Comparison of ENCODE assay signal across 1 cellular context in the genomic region with DNA sequence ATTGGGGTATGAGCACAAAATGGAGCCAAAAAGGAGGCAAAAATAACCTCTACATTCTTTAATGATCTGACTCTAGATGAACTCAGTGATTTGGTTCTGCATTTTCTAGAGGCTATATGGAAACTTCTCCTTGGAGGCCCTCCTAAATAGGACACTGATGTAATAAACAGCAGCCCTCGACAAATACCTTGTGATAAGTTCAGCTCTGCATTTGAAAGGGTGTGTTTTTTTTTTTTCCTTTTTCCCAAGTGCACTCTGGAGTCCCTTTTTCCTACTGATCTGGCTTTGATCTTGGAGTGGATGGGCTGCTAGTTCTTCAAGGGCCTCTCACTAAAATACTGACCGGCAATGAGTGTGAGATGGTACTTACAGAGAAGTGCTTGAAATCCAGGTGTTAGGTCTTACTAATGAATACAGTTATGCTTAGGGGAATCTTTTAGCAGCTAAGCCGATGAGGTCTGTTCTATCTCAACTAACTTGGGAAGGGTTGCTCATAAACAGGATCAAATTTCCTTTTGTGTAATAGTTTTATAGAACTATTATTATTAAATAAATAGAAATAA.
TF ChIP-seq lines count a peak whose summit lies in the region.

No MANE protein-coding gene starts in this region.

TF ChIP-seq in WTC11, 78 proteins besides CTCF, POLR2A, EP300 and RAD21 (continued from another document):
- TF ChIP-seq, protein P1, sequence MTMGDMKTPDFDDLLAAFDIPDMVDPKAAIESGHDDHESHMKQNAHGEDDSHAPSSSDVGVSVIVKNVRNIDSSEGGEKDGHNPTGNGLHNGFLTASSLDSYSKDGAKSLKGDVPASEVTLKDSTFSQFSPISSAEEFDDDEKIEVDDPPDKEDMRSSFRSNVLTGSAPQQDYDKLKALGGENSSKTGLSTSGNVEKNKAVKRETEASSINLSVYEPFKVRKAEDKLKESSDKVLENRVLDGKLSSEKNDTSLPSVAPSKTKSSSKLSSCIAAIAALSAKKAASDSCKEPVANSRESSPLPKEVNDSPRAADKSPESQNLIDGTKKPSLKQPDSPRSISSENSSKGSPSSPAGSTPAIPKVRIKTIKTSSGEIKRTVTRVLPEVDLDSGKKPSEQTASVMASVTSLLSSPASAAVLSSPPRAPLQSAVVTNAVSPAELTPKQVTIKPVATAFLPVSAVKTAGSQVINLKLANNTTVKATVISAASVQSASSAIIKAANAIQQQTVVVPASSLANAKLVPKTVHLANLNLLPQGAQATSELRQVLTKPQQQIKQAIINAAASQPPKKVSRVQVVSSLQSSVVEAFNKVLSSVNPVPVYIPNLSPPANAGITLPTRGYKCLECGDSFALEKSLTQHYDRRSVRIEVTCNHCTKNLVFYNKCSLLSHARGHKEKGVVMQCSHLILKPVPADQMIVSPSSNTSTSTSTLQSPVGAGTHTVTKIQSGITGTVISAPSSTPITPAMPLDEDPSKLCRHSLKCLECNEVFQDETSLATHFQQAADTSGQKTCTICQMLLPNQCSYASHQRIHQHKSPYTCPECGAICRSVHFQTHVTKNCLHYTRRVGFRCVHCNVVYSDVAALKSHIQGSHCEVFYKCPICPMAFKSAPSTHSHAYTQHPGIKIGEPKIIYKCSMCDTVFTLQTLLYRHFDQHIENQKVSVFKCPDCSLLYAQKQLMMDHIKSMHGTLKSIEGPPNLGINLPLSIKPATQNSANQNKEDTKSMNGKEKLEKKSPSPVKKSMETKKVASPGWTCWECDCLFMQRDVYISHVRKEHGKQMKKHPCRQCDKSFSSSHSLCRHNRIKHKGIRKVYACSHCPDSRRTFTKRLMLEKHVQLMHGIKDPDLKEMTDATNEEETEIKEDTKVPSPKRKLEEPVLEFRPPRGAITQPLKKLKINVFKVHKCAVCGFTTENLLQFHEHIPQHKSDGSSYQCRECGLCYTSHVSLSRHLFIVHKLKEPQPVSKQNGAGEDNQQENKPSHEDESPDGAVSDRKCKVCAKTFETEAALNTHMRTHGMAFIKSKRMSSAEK (CRISPR knock-in tag; IDR thresholded peaks at IDR 0.05; ENCODE audit: borderline replicate concordance) = no peak
- TF ChIP-seq HMGA2 (CRISPR knock-in tag; IDR thresholded peaks at IDR 0.05) = no peak
